In genomic region chr2:5673861-5674240, GRCh38 we compare ENCODE assay signal across 17 cellular contexts. TPM values are rescaled to one million over a fixed set of nuclear protein-coding genes. Genes with fewer than 3 reads are reported as not detected.
DNase-seq lines count a peak whose midpoint lies in the region; TF ChIP-seq lines count a peak whose summit lies in the region.
"Had no signal": no experiment of that assay in that cellular context is flagged by ENCODE, and none has a peak within 500 bp of the region (broad histone marks: within the 10 kb centered on the region; RNA-seq: fewer than 3 reads in every experiment).

No MANE protein-coding gene starts in this region.

- no peaks in the 10 kb centered on the region for H4K20me1 ChIP-seq in fibroblast of lung (ENCODE audit: control insufficient read depth, extremely low read depth, insufficient read depth, low read length)

- no peak overlapping the region for H4K8ac ChIP-seq in neuronal stem cell (ENCODE audit: low read depth, low read length)

- H3K27ac ChIP-seq in fibroblast of lung (ENCODE audit: insufficient read depth, low read length) (no peak overlapping the region), neuronal stem cell (replicated peaks; ENCODE audit: low read length) (no peak overlapping the region)
- H3K27ac ChIP-seq: dorsolateral prefrontal cortex had no signal

- no peak overlapping the region for H3K4ac ChIP-seq in neuronal stem cell (ENCODE audit: low read length)

- no peak overlapping the region for H2AK5ac ChIP-seq in neuronal stem cell (ENCODE audit: low read depth, low read length)

- no peaks in the 10 kb centered on the region for H3K9me3 ChIP-seq in fibroblast of lung (ENCODE audit: control insufficient read depth, insufficient read depth, low read depth, low read length)
- H3K9me3 ChIP-seq in neuronal stem cell (replicated peaks in 1 of 2; ENCODE audit: control insufficient read depth in 2 of 2, insufficient read depth in 1 of 2, low read depth in 1 of 2, low read length in 2 of 2) = no peaks in the 10 kb centered on the region

- H3K14ac ChIP-seq in neuronal stem cell (ENCODE audit: low read length) = no peak overlapping the region

- H2BK15ac ChIP-seq in neuronal stem cell (ENCODE audit: low read length) = no peak overlapping the region

- no peak for TF ChIP-seq CTCF in fibroblast of lung (conservative IDR thresholded peaks at IDR 0.05 in 1 of 2, IDR thresholded peaks at IDR 0.05 in 1 of 2; ENCODE audit: low read depth in 1 of 2, low read length in 2 of 2)

- WGBS in neuronal stem cell (ENCODE audit: extremely low coverage in 2 of 2, insufficient read length in 2 of 2, insufficient replicate concordance in 1 of 2), 2 donors = no CpG with 5 or more reads among the region's 14 CpGs

- peak overlapping the region in 1 of 4 experiments; percentile 47 for H3K4me3 ChIP-seq in fibroblast of lung (replicated peaks in 1 of 4; ENCODE audit: control extremely low read depth in 1 of 4, insufficient read depth in 1 of 4, low read depth in 3 of 4, low read length in 4 of 4)
- H3K4me3 ChIP-seq in neuronal stem cell (ENCODE audit: low read length in 2 of 2) = peak overlapping the region in 1 of 2 donors; percentile 85
- H3K4me3 ChIP-seq: GM12878 had no signal

- H3K23ac ChIP-seq in neuronal stem cell (ENCODE audit: low read depth, low read length, poor library complexity) = no peak overlapping the region

- no peak overlapping the region for H2BK120ac ChIP-seq in neuronal stem cell (ENCODE audit: low read depth, low read length)

- H2AFZ ChIP-seq in fibroblast of lung (ENCODE audit: low read length) (no peak overlapping the region), neuronal stem cell (ENCODE audit: low read length) (peak overlapping the region; percentile 25)

- H3K4me2 ChIP-seq in fibroblast of lung (ENCODE audit: extremely low read depth, insufficient read depth, low read length) = no peak overlapping the region
- H3K4me2 ChIP-seq in neuronal stem cell (ENCODE audit: insufficient read depth, low read length, poor library complexity, severe bottlenecking) = peak overlapping the region; percentile 73

- H3K18ac ChIP-seq in neuronal stem cell (ENCODE audit: low read length) = peak overlapping the region; percentile 32

- no peaks in the 10 kb centered on the region for H3K79me2 ChIP-seq in fibroblast of lung (ENCODE audit: control insufficient read depth, insufficient read depth, low read length)

- H3K9ac ChIP-seq in fibroblast of lung (ENCODE audit: insufficient read depth, low read length) (no peak overlapping the region), neuronal stem cell (ENCODE audit: low read depth, low read length, poor library complexity) (no peak overlapping the region)

- H2BK12ac ChIP-seq in neuronal stem cell (ENCODE audit: low read length) = no peak overlapping the region

- H3K36me3 ChIP-seq in fibroblast of lung (ENCODE audit: control insufficient read depth, insufficient read depth, low read length) (no peaks in the 10 kb centered on the region), neuronal stem cell (replicated peaks in 1 of 2; ENCODE audit: control insufficient read depth in 2 of 2, insufficient read depth in 2 of 2, low read length in 2 of 2) (no peaks in the 10 kb centered on the region)

- no peaks in the 10 kb centered on the region for H3K27me3 ChIP-seq in fibroblast of lung (ENCODE audit: control insufficient read depth, insufficient read depth, low read length)
- H3K27me3 ChIP-seq in neuronal stem cell (ENCODE audit: control insufficient read depth in 3 of 3, insufficient read depth in 3 of 3, low read depth in 1 of 3, low read length in 3 of 3) = no peaks in the 10 kb centered on the region

- H2BK5ac ChIP-seq in neuronal stem cell (ENCODE audit: low read length) = no peak overlapping the region

- no peaks in the 10 kb centered on the region for H3K79me1 ChIP-seq in neuronal stem cell (ENCODE audit: low read depth, low read length)

- no peak overlapping the region for H4K91ac ChIP-seq in neuronal stem cell (ENCODE audit: low read depth, low read length, poor library complexity)

- H3K4me1 ChIP-seq in fibroblast of lung (ENCODE audit: control insufficient read depth, extremely low read depth, insufficient read depth, low read length) (no peaks in the 10 kb centered on the region), neuronal stem cell (ENCODE audit: control insufficient read depth in 2 of 2, insufficient read depth in 1 of 2, low read depth in 1 of 2, low read length in 2 of 2) (peaks cover 1 to 3% of the 10 kb centered on the region in 2 donors)

- DNase-seq in DMS79 treated with DMSO at 0.1 percent for 48 hours (lab: John Stamatoyannopoulos, UW) (peak; percentile 56), NCI-H1105 treated with DMSO at 0.1 percent for 48 hours (lab: John Stamatoyannopoulos, UW) (peak; percentile 44), fibroblast of lung (ENCODE audit: low read depth in 2 of 2) (peak; percentile 54 to 58), neuronal stem cell (ENCODE audit: low spot score) (no peak), anterior cingulate cortex (lab: John Stamatoyannopoulos, UW) (no peak), NCI-H226 (no peak)
- no peak for DNase-seq in activated T-cell treated with anti-CD3 and anti-CD28 coated beads, Interleukin-2, amount 50 U/mL, for 1 hour
- DNase-seq: activated naive CD8-positive, alpha-beta T cell treated with anti-CD3 and anti-CD28 coated beads, Interleukin-2, amount 10 ng/mL, durations not matched to agents 7 days and 5 days; dorsolateral prefrontal cortex; Kasumi-1; NCI-H526 treated with DMSO at 0.1 percent for 48 hours; SIG-M5; stimulated activated CD4-positive, alpha-beta T cell treated with anti-CD3 and anti-CD28 coated beads, Interleukin-4, amount 100 ng/mL, for 24 hours; stimulated activated naive CD8-positive, alpha-beta T cell treated with anti-CD3 and anti-CD28 coated beads, Interleukin-15, Interleukin-2, amounts not matched to agents 100 U/mL and 50 U/mL, for 24 hours had no signal

RNA-seq across cellular contexts. Expression of gene SOX11, which starts 18.3 kb away (rescaled TPM):
- total RNA-seq in fibroblast of lung = 0.99 and 2.1 TPM in 2 replicates
- polyA plus RNA-seq in fibroblast of lung = 1.2 and 1.5 TPM in 2 replicates
- 2.8 and 3.4 TPM in 2 replicates for polyA plus RNA-seq in fibroblast of lung (2012)
- 0.94 and 1.3 TPM in 2 replicates for polyA minus RNA-seq in fibroblast of lung (ENCODE audit: low replicate concordance)
- polyA plus RNA-seq in neuronal stem cell (2013, experiment 1 of 2) = 150 TPM
- 165 TPM for polyA plus RNA-seq in neuronal stem cell (2013, experiment 2 of 2)
- total RNA-seq: activated naive CD8-positive, alpha-beta T cell treated with anti-CD3 and anti-CD28 coated beads, Interleukin-2, amount 10 ng/mL, durations not matched to agents 7 days and 5 days; lung microvascular endothelial cell; posterior vena cava had no signal

Comparison
In these comparisons a context has a peak if more than half of its experiments do, and no peak if none do; other contexts are left out.
1. DNase-seq: peak in DMS79 treated with DMSO at 0.1 percent for 48 hours (single experiment), NCI-H1105 treated with DMSO at 0.1 percent for 48 hours (single experiment) and fibroblast of lung (2 of 2); none in neuronal stem cell (single experiment), anterior cingulate cortex (0 of 58), NCI-H226 (single experiment) and activated T-cell treated with anti-CD3 and anti-CD28 coated beads, Interleukin-2, amount 50 U/mL, for 1 hour (single experiment).